20 cellular contexts compared by ENCODE assay signal in the genomic region with DNA sequence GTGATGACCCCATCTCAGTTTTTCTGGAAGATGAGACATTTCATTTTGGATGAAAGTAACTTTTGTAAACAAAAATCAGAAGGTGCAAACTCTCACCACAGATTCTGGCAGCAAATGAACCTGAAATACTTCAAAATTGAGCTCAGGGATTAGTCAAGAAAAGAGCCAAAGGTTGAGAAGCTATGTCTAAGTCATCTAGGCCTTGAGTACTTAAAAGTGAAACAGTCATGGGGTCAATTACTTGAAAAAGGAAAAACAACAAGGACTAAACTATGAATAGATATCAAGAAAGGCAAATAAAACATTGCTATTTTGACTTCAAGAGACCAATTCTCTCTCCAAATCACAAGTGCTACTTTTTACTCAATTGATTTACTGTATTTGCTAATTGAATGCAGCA.
DNase-seq lines count a peak whose midpoint lies in the region; ATAC-seq and TF ChIP-seq lines count a peak whose summit lies in the region.
"Had no signal": no experiment of that assay in that cellular context is flagged by ENCODE, and none has a peak within 500 bp of the region (broad histone marks: within the 10 kb centered on the region; RNA-seq: fewer than 3 reads in every experiment).

No MANE protein-coding gene starts in this region.

- H3K4me1 ChIP-seq in hepatocyte (ENCODE audit: insufficient read depth) (peaks cover 31% of the 10 kb centered on the region), trophoblast cell (ENCODE audit: control insufficient read depth in 1 of 2, insufficient read depth in 2 of 2, low read length in 2 of 2) (peaks cover 6 to 14% of the 10 kb centered on the region in 2 experiments)
- H3K4me1 ChIP-seq: BE2C, BLaER1 had no signal

- H3K9me3 Mint-ChIP-seq in mesothelial cell of epicardium (peaks cover 18% of the 10 kb centered on the region), type B pancreatic cell (peaks cover 13% of the 10 kb centered on the region)
- H3K9me3 Mint-ChIP-seq in activated naive CD4-positive, alpha-beta T cell treated with anti-CD3 and anti-CD28 coated beads, Interleukin-2, amount 50 U/mL, for 72 hours = no peaks in the 10 kb centered on the region
- H3K9me3 Mint-ChIP-seq: CD4-positive, alpha-beta memory T cell had no signal

- H3K27ac Mint-ChIP-seq in mesothelial cell of epicardium (peak overlapping the region; percentile 14), type B pancreatic cell (peak overlapping the region; percentile 70)
- no peak overlapping the region for H3K27ac Mint-ChIP-seq in activated naive CD4-positive, alpha-beta T cell treated with anti-CD3 and anti-CD28 coated beads, Interleukin-2, amount 50 U/mL, for 72 hours
- H3K27ac Mint-ChIP-seq: CD14-positive monocyte; CD4-positive, alpha-beta memory T cell; CD4-positive, CD25-positive, alpha-beta regulatory T cell; CD8-positive, alpha-beta memory T cell had no signal

- H2BK120ac ChIP-seq in trophoblast cell (ENCODE audit: insufficient read depth, low read length, poor library complexity) = peak overlapping the region; percentile 80

- H2BK5ac ChIP-seq in trophoblast cell (ENCODE audit: low read depth, low read length, poor library complexity) = peak overlapping the region; percentile 82

- DNase-seq in hepatocyte (ENCODE audit: low spot score) (no peak), mesothelial cell of epicardium (ENCODE audit: low spot score in 2 of 2, unreplicated experiment in 2 of 2) (no peak), trophoblast cell (no peak), type B pancreatic cell (ENCODE audit: extremely low spot score, unreplicated experiment) (no peak), DMS 273 (lab: John Stamatoyannopoulos, UW; ENCODE audit: unreplicated experiment) (no peak), NCI-H1694 (lab: John Stamatoyannopoulos, UW) (no peak)
- DNase-seq in activated naive CD4-positive, alpha-beta T cell treated with anti-CD3 and anti-CD28 coated beads, Interleukin-2, amount 50 U/mL, for 72 hours (ENCODE audit: low spot score in 2 of 2) = no peak
- DNase-seq: 8988T; ACHN; BE2C; C1 segment of cervical spinal cord; CD4-positive, alpha-beta memory T cell; CD4-positive, CD25-positive, alpha-beta regulatory T cell; CD8-positive, alpha-beta memory T cell; COR-L47; DMS79 treated with DMSO at 0.1 percent for 48 hours; GF-D8 had no signal

- no peak for ATAC-seq in activated naive CD4-positive, alpha-beta T cell treated with anti-CD3 and anti-CD28 coated beads, Interleukin-2, amount 50 U/mL, for 72 hours
- ATAC-seq in HG02938 (IDR thresholded peaks at IDR 0.05; ENCODE audit: unreplicated experiment) = no peak

- H3K27me3 Mint-ChIP-seq in mesothelial cell of epicardium (ENCODE audit: low read depth) = no peaks in the 10 kb centered on the region
- no peaks in the 10 kb centered on the region for H3K27me3 Mint-ChIP-seq in type B pancreatic cell
- H3K27me3 Mint-ChIP-seq: CD4-positive, CD25-positive, alpha-beta regulatory T cell; CD8-positive, alpha-beta memory T cell had no signal

- no peak overlapping the region for H3K4me2 ChIP-seq in hepatocyte
- H3K4me2 ChIP-seq in trophoblast cell (ENCODE audit: low read length) = peak overlapping the region; percentile 58
- H3K4me2 ChIP-seq: BLaER1 had no signal

- H3K9ac ChIP-seq in trophoblast cell (ENCODE audit: low read length) = no peak overlapping the region
- H3K9ac ChIP-seq: BLaER1 had no signal

- H3K4me3 Mint-ChIP-seq in mesothelial cell of epicardium = no peak overlapping the region
- H3K4me3 Mint-ChIP-seq in type B pancreatic cell = no peak overlapping the region
- H3K4me3 Mint-ChIP-seq: CD14-positive monocyte; CD4-positive, alpha-beta memory T cell; CD4-positive, CD25-positive, alpha-beta regulatory T cell; CD8-positive, alpha-beta memory T cell had no signal

- H3K4me3 ChIP-seq in hepatocyte (no peak overlapping the region), trophoblast cell (ENCODE audit: low read depth, low read length) (no peak overlapping the region)
- H3K4me3 ChIP-seq: BLaER1 had no signal

- H3K27me3 ChIP-seq in hepatocyte (no peaks in the 10 kb centered on the region), trophoblast cell (ENCODE audit: insufficient read depth, low read length) (no peaks in the 10 kb centered on the region)
- H3K27me3 ChIP-seq: BE2C, BLaER1 had no signal

- H2AFZ ChIP-seq in hepatocyte = no peak overlapping the region
- no peak overlapping the region for H2AFZ ChIP-seq in trophoblast cell (ENCODE audit: insufficient read depth, low read length, poor library complexity)

- H3K27ac ChIP-seq in hepatocyte (peak overlapping the region; percentile 14), trophoblast cell (ENCODE audit: low read depth, low read length) (peak overlapping the region; percentile 94)
- H3K27ac ChIP-seq: BLaER1 had no signal

- H3K4me1 Mint-ChIP-seq in mesothelial cell of epicardium (peaks cover 52% of the 10 kb centered on the region), type B pancreatic cell (ENCODE audit: unreplicated experiment) (peaks cover 34% of the 10 kb centered on the region)
- H3K4me1 Mint-ChIP-seq: CD14-positive monocyte; CD4-positive, alpha-beta memory T cell; CD4-positive, CD25-positive, alpha-beta regulatory T cell; CD8-positive, alpha-beta memory T cell had no signal

- peak overlapping the region; percentile 70 for H3K14ac ChIP-seq in trophoblast cell (ENCODE audit: low read length)

- H4K8ac ChIP-seq in trophoblast cell (ENCODE audit: low read depth, low read length) = no peak overlapping the region

- H3K4ac ChIP-seq in trophoblast cell (ENCODE audit: low read depth, low read length) = no peak overlapping the region

- H3K18ac ChIP-seq in trophoblast cell (ENCODE audit: low read length) = no peak overlapping the region

- H3K9me3 ChIP-seq in hepatocyte (ENCODE audit: low read depth) (no peaks in the 10 kb centered on the region), trophoblast cell (ENCODE audit: insufficient read depth, low read depth, low read length) (no peaks in the 10 kb centered on the region)
- H3K9me3 ChIP-seq: BE2C, BLaER1 had no signal

- H3K79me1 ChIP-seq in trophoblast cell (ENCODE audit: low read length) = peaks cover 46% of the 10 kb centered on the region

- H3K79me2 ChIP-seq in hepatocyte (no peaks in the 10 kb centered on the region), trophoblast cell (ENCODE audit: control insufficient read depth, insufficient read depth, low read length, poor library complexity) (peaks cover 7% of the 10 kb centered on the region)

- H3K23ac ChIP-seq in trophoblast cell (ENCODE audit: low read length) = no peak overlapping the region

- H2AK5ac ChIP-seq in trophoblast cell (ENCODE audit: low read length) = no peak overlapping the region

- peak overlapping the region; percentile 45 for H4K91ac ChIP-seq in trophoblast cell (ENCODE audit: low read depth, low read length)

- no peaks in the 10 kb centered on the region for H3K36me3 ChIP-seq in hepatocyte (replicated peaks; ENCODE audit: insufficient read depth, low read depth)
- H3K36me3 ChIP-seq in trophoblast cell (ENCODE audit: control insufficient read depth in 1 of 2, insufficient read depth in 2 of 2, low read length in 2 of 2) = peaks cover 0 to 2% of the 10 kb centered on the region in 2 experiments
- H3K36me3 ChIP-seq: BE2C, BLaER1 had no signal

- no peak overlapping the region for H4K12ac ChIP-seq in trophoblast cell (ENCODE audit: low read depth, low read length)

- peak overlapping the region; percentile 67 for H2BK12ac ChIP-seq in trophoblast cell (ENCODE audit: low read length)

- TF ChIP-seq CTCF in hepatocyte (IDR thresholded peaks at IDR 0.05; ENCODE audit: poor library complexity) = no peak
- no peak for TF ChIP-seq CTCF in mesothelial cell of epicardium (IDR thresholded peaks at IDR 0.05; ENCODE audit: unreplicated experiment)
- TF ChIP-seq CTCF in type B pancreatic cell (conservative IDR thresholded peaks at IDR 0.05) = no peak

- H4K20me1 ChIP-seq in hepatocyte (ENCODE audit: insufficient read depth, poor library complexity, severe bottlenecking) = no peaks in the 10 kb centered on the region
- H4K20me1 ChIP-seq: BLaER1 had no signal

- H3K36me3 Mint-ChIP-seq in mesothelial cell of epicardium (no peaks in the 10 kb centered on the region), type B pancreatic cell (no peaks in the 10 kb centered on the region)
- H3K36me3 Mint-ChIP-seq in activated naive CD4-positive, alpha-beta T cell treated with anti-CD3 and anti-CD28 coated beads, Interleukin-2, amount 50 U/mL, for 72 hours = no peaks in the 10 kb centered on the region
- H3K36me3 Mint-ChIP-seq: CD14-positive monocyte; CD4-positive, alpha-beta memory T cell; CD4-positive, CD25-positive, alpha-beta regulatory T cell; CD8-positive, alpha-beta memory T cell had no signal

- H3K9me2 ChIP-seq in hepatocyte (replicated peaks; ENCODE audit: insufficient read depth) = no peaks in the 10 kb centered on the region

Comparison
In these comparisons a context has a peak if more than half of its experiments do, and no peak if none do; other contexts are left out.
1. H3K27ac Mint-ChIP-seq: peak in mesothelial cell of epicardium (single experiment) and type B pancreatic cell (single experiment); none in activated naive CD4-positive, alpha-beta T cell treated with anti-CD3 and anti-CD28 coated beads, Interleukin-2, amount 50 U/mL, for 72 hours (0 of 2).